1 cellular context compared by ENCODE assay signal in the genomic region with DNA sequence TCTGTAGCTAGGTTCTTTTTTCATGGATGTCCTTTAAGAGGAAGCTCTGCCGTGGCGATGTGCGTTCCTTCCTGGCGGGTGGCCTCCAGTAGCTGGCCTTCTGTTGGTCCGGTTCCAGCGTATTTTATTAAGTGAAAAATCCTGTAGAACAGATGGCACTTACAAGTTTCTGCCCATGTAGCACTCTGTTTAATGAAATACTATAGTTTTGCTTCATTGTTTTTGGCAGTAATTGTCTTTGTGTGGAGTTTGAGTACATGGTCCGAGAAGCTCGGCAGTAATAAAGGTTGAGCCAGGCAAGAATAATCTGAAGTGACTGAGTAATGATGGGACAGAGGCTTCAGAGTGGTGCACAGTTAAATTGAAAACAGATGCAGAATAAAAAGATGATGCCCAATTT.
TF ChIP-seq lines count a peak whose summit lies in the region.

No MANE protein-coding gene starts in this region.

TF ChIP-seq in GM23338, 12 proteins besides CTCF, POLR2A, EP300 and RAD21 (continued from another document):
- TF ChIP-seq, protein P1, sequence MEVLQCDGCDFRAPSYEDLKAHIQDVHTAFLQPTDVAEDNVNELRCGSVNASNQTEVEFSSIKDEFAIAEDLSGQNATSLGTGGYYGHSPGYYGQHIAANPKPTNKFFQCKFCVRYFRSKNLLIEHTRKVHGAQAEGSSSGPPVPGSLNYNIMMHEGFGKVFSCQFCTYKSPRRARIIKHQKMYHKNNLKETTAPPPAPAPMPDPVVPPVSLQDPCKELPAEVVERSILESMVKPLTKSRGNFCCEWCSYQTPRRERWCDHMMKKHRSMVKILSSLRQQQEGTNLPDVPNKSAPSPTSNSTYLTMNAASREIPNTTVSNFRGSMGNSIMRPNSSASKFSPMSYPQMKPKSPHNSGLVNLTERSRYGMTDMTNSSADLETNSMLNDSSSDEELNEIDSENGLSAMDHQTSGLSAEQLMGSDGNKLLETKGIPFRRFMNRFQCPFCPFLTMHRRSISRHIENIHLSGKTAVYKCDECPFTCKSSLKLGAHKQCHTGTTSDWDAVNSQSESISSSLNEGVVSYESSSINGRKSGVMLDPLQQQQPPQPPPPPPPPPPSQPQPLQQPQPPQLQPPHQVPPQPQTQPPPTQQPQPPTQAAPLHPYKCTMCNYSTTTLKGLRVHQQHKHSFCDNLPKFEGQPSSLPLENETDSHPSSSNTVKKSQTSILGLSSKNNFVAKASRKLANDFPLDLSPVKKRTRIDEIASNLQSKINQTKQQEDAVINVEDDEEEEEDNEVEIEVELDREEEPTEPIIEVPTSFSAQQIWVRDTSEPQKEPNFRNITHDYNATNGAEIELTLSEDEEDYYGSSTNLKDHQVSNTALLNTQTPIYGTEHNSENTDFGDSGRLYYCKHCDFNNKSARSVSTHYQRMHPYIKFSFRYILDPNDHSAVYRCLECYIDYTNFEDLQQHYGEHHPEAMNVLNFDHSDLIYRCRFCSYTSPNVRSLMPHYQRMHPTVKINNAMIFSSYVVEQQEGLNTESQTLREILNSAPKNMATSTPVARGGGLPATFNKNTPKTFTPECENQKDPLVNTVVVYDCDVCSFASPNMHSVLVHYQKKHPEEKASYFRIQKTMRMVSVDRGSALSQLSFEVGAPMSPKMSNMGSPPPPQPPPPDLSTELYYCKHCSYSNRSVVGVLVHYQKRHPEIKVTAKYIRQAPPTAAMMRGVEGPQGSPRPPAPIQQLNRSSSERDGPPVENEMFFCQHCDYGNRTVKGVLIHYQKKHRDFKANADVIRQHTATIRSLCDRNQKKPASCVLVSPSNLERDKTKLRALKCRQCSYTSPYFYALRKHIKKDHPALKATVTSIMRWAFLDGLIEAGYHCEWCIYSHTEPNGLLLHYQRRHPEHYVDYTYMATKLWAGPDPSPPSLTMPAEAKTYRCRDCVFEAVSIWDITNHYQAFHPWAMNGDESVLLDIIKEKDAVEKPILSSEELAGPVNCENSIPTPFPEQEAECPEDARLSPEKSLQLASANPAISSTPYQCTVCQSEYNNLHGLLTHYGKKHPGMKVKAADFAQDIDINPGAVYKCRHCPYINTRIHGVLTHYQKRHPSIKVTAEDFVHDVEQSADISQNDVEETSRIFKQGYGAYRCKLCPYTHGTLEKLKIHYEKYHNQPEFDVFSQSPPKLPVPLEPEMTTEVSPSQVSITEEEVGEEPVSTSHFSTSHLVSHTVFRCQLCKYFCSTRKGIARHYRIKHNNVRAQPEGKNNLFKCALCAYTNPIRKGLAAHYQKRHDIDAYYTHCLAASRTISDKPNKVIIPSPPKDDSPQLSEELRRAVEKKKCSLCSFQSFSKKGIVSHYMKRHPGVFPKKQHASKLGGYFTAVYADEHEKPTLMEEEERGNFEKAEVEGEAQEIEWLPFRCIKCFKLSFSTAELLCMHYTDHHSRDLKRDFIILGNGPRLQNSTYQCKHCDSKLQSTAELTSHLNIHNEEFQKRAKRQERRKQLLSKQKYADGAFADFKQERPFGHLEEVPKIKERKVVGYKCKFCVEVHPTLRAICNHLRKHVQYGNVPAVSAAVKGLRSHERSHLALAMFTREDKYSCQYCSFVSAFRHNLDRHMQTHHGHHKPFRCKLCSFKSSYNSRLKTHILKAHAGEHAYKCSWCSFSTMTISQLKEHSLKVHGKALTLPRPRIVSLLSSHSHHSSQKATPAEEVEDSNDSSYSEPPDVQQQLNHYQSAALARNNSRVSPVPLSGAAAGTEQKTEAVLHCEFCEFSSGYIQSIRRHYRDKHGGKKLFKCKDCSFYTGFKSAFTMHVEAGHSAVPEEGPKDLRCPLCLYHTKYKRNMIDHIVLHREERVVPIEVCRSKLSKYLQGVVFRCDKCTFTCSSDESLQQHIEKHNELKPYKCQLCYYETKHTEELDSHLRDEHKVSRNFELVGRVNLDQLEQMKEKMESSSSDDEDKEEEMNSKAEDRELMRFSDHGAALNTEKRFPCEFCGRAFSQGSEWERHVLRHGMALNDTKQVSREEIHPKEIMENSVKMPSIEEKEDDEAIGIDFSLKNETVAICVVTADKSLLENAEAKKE (CRISPR knock-in tag; IDR thresholded peaks at IDR 0.05): no peak
- TF ChIP-seq JUNB (IDR thresholded peaks at IDR 0.05; ENCODE audit: unreplicated experiment) (no peak), CREB1 (CRISPR knock-in tag; IDR thresholded peaks at IDR 0.05; ENCODE audit: low read depth) (no peak), STAT1 (IDR thresholded peaks at IDR 0.05; ENCODE audit: unreplicated experiment) (no peak), ZNF114 (CRISPR knock-in tag; IDR thresholded peaks at IDR 0.05) (no peak), NANOG (IDR thresholded peaks at IDR 0.05; ENCODE audit: borderline replicate concordance) (no peak)
- TF ChIP-seq, protein P2, sequence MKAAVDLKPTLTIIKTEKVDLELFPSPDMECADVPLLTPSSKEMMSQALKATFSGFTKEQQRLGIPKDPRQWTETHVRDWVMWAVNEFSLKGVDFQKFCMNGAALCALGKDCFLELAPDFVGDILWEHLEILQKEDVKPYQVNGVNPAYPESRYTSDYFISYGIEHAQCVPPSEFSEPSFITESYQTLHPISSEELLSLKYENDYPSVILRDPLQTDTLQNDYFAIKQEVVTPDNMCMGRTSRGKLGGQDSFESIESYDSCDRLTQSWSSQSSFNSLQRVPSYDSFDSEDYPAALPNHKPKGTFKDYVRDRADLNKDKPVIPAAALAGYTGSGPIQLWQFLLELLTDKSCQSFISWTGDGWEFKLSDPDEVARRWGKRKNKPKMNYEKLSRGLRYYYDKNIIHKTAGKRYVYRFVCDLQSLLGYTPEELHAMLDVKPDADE (IDR thresholded peaks at IDR 0.05): no peak
- TF ChIP-seq, protein P3, sequence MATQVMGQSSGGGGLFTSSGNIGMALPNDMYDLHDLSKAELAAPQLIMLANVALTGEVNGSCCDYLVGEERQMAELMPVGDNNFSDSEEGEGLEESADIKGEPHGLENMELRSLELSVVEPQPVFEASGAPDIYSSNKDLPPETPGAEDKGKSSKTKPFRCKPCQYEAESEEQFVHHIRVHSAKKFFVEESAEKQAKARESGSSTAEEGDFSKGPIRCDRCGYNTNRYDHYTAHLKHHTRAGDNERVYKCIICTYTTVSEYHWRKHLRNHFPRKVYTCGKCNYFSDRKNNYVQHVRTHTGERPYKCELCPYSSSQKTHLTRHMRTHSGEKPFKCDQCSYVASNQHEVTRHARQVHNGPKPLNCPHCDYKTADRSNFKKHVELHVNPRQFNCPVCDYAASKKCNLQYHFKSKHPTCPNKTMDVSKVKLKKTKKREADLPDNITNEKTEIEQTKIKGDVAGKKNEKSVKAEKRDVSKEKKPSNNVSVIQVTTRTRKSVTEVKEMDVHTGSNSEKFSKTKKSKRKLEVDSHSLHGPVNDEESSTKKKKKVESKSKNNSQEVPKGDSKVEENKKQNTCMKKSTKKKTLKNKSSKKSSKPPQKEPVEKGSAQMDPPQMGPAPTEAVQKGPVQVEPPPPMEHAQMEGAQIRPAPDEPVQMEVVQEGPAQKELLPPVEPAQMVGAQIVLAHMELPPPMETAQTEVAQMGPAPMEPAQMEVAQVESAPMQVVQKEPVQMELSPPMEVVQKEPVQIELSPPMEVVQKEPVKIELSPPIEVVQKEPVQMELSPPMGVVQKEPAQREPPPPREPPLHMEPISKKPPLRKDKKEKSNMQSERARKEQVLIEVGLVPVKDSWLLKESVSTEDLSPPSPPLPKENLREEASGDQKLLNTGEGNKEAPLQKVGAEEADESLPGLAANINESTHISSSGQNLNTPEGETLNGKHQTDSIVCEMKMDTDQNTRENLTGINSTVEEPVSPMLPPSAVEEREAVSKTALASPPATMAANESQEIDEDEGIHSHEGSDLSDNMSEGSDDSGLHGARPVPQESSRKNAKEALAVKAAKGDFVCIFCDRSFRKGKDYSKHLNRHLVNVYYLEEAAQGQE (IDR thresholded peaks at IDR 0.05; ENCODE audit: unreplicated experiment): no peak
